In the genomic region with DNA sequence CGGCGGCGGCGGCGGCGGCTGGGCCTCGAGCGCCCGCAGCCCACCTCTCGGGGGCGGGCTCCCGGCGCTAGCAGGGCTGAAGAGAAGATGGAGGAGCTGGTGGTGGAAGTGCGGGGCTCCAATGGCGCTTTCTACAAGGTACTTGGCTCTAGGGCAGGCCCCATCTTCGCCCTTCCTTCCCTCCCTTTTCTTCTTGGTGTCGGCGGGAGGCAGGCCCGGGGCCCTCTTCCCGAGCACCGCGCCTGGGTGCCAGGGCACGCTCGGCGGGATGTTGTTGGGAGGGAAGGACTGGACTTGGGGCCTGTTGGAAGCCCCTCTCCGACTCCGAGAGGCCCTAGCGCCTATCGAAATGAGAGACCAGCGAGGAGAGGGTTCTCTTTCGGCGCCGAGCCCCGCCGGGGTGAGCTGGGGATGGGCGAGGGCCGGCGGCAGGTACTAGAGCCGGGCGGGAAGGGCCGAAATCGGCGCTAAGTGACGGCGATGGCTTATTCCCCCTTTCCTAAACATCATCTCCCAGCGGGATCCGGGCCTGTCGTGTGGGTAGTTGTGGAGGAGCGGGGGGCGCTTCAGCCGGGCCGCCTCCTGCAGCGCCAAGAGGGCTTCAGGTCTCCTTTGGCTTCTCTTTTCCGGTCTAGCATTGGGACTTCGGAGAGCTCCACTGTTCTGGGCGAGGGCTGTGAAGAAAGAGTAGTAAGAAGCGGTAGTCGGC, we compare ENCODE assay signal across 1 cellular context.
TF ChIP-seq lines count a peak whose summit lies in the region.

No MANE protein-coding gene starts in this region.

TF ChIP-seq in H1, 55 proteins besides CTCF, POLR2A, EP300 and RAD21:
- TF ChIP-seq POLR2AphosphoS5 (IDR thresholded peaks at IDR 0.05; ENCODE audit: low read depth, low read length) (peak; percentile 55; the same call in 1 of the 2 replicates), CHD1 (IDR thresholded peaks at IDR 0.05; ENCODE audit: low read depth, low read length) (no peak), TEAD4 (IDR thresholded peaks at IDR 0.05; ENCODE audit: low read depth, low read length) (no peak), TBP (IDR thresholded peaks at IDR 0.05; ENCODE audit: low read depth, low read length) (peak; percentile 26; the same call in 1 of the 2 replicates), RXRA (IDR thresholded peaks at IDR 0.05; ENCODE audit: insufficient read depth, low read depth, low read length) (no peak), RFX5 (IDR thresholded peaks at IDR 0.05; ENCODE audit: borderline replicate concordance, low read depth, low read length) (no peak), RBBP5 (IDR thresholded peaks at IDR 0.05; ENCODE audit: borderline replicate concordance, low read depth, low read length) (peak; percentile 59; the same call in 1 of the 2 replicates), KDM1A (IDR thresholded peaks at IDR 0.05; ENCODE audit: borderline replicate concordance, low read length) (no peak), TAF1 (IDR thresholded peaks at IDR 0.05; ENCODE audit: low read depth, low read length) (0 out of 2 replicates have a peak, but pooled peaks have one; percentile 51)
- TF ChIP-seq, protein P1, sequence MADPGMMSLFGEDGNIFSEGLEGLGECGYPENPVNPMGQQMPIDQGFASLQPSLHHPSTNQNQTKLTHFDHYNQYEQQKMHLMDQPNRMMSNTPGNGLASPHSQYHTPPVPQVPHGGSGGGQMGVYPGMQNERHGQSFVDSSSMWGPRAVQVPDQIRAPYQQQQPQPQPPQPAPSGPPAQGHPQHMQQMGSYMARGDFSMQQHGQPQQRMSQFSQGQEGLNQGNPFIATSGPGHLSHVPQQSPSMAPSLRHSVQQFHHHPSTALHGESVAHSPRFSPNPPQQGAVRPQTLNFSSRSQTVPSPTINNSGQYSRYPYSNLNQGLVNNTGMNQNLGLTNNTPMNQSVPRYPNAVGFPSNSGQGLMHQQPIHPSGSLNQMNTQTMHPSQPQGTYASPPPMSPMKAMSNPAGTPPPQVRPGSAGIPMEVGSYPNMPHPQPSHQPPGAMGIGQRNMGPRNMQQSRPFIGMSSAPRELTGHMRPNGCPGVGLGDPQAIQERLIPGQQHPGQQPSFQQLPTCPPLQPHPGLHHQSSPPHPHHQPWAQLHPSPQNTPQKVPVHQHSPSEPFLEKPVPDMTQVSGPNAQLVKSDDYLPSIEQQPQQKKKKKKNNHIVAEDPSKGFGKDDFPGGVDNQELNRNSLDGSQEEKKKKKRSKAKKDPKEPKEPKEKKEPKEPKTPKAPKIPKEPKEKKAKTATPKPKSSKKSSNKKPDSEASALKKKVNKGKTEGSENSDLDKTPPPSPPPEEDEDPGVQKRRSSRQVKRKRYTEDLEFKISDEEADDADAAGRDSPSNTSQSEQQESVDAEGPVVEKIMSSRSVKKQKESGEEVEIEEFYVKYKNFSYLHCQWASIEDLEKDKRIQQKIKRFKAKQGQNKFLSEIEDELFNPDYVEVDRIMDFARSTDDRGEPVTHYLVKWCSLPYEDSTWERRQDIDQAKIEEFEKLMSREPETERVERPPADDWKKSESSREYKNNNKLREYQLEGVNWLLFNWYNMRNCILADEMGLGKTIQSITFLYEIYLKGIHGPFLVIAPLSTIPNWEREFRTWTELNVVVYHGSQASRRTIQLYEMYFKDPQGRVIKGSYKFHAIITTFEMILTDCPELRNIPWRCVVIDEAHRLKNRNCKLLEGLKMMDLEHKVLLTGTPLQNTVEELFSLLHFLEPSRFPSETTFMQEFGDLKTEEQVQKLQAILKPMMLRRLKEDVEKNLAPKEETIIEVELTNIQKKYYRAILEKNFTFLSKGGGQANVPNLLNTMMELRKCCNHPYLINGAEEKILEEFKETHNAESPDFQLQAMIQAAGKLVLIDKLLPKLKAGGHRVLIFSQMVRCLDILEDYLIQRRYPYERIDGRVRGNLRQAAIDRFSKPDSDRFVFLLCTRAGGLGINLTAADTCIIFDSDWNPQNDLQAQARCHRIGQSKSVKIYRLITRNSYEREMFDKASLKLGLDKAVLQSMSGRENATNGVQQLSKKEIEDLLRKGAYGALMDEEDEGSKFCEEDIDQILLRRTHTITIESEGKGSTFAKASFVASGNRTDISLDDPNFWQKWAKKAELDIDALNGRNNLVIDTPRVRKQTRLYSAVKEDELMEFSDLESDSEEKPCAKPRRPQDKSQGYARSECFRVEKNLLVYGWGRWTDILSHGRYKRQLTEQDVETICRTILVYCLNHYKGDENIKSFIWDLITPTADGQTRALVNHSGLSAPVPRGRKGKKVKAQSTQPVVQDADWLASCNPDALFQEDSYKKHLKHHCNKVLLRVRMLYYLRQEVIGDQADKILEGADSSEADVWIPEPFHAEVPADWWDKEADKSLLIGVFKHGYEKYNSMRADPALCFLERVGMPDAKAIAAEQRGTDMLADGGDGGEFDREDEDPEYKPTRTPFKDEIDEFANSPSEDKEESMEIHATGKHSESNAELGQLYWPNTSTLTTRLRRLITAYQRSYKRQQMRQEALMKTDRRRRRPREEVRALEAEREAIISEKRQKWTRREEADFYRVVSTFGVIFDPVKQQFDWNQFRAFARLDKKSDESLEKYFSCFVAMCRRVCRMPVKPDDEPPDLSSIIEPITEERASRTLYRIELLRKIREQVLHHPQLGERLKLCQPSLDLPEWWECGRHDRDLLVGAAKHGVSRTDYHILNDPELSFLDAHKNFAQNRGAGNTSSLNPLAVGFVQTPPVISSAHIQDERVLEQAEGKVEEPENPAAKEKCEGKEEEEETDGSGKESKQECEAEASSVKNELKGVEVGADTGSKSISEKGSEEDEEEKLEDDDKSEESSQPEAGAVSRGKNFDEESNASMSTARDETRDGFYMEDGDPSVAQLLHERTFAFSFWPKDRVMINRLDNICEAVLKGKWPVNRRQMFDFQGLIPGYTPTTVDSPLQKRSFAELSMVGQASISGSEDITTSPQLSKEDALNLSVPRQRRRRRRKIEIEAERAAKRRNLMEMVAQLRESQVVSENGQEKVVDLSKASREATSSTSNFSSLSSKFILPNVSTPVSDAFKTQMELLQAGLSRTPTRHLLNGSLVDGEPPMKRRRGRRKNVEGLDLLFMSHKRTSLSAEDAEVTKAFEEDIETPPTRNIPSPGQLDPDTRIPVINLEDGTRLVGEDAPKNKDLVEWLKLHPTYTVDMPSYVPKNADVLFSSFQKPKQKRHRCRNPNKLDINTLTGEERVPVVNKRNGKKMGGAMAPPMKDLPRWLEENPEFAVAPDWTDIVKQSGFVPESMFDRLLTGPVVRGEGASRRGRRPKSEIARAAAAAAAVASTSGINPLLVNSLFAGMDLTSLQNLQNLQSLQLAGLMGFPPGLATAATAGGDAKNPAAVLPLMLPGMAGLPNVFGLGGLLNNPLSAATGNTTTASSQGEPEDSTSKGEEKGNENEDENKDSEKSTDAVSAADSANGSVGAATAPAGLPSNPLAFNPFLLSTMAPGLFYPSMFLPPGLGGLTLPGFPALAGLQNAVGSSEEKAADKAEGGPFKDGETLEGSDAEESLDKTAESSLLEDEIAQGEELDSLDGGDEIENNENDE (IDR thresholded peaks at IDR 0.05; ENCODE audit: insufficient replicate concordance, low read length): no peak
